In genomic region chr6:27096834-27097511, GRCh38 we compare ENCODE assay signal across 8 cellular contexts.
DNase-seq lines count a peak whose midpoint lies in the region; ATAC-seq and TF ChIP-seq lines count a peak whose summit lies in the region.

No MANE protein-coding gene starts in this region.

- DNase-seq in Ammon's horn (ENCODE audit: low spot score): peak; percentile 23
- DNase-seq in HFF-Myc (ENCODE audit: extremely low read depth, low read depth): peak; percentile 62
- peak; percentile 62 for DNase-seq in activated T-cell treated with anti-CD3 and anti-CD28 coated beads, Interleukin-2, amount 50 U/mL, for 24 hours
- peak; percentile 10 for DNase-seq in germinal center (ENCODE audit: low spot score)
- DNase-seq in psoas muscle: peak; percentile 21 to 51
- no peak for DNase-seq in cerebellar nuclear complex (lab: John Stamatoyannopoulos, UW)

- H3K36me3 ChIP-seq in psoas muscle (ENCODE audit: insufficient read depth in 1 of 2, low read depth in 1 of 2): no peaks in the 10 kb centered on the region

- peak overlapping the region; percentile 82 for H3K4me3 Mint-ChIP-seq in activated T-cell treated with anti-CD3 and anti-CD28 coated beads, Interleukin-2, amount 50 U/mL, for 24 hours

- ATAC-seq in psoas muscle: no peak
- ATAC-seq in HG02970 (IDR thresholded peaks at IDR 0.05; ENCODE audit: low FRiP score, unreplicated experiment): no peak
- ATAC-seq in GM18867 (IDR thresholded peaks at IDR 0.05; ENCODE audit: unreplicated experiment): no peak

- H3K27me3 Mint-ChIP-seq in activated T-cell treated with anti-CD3 and anti-CD28 coated beads, Interleukin-2, amount 50 U/mL, for 24 hours: peaks cover 67% of the 10 kb centered on the region

- no peaks in the 10 kb centered on the region for H3K4me1 ChIP-seq in psoas muscle

- H3K27me3 ChIP-seq in psoas muscle (ENCODE audit: insufficient read depth in 3 of 3, low read length in 2 of 3): peaks cover 1 to 48% (median 11%) of the 10 kb centered on the region in 3 donors

- peak overlapping the region; percentile 67 for H3K4me3 ChIP-seq in HFF-Myc (replicated peaks; ENCODE audit: low read depth, low read length)
- peak overlapping the region; percentile 52 for H3K4me3 ChIP-seq in psoas muscle

- 1 to 2% (median 2%) methylated on average over 45 of the region's 45 CpGs for WGBS in psoas muscle, 3 donors

- no peak overlapping the region for H3K27ac ChIP-seq in psoas muscle

- H3K4me1 Mint-ChIP-seq in activated T-cell treated with anti-CD3 and anti-CD28 coated beads, Interleukin-2, amount 50 U/mL, for 24 hours (ENCODE audit: low read depth): peaks cover 21% of the 10 kb centered on the region

- intact Hi-C loops in psoas muscle (cut with DNase I): no loop called here

- H3K9me3 Mint-ChIP-seq in activated T-cell treated with anti-CD3 and anti-CD28 coated beads, Interleukin-2, amount 50 U/mL, for 24 hours: peaks cover 2% of the 10 kb centered on the region

- H3K36me3 Mint-ChIP-seq in activated T-cell treated with anti-CD3 and anti-CD28 coated beads, Interleukin-2, amount 50 U/mL, for 24 hours (ENCODE audit: low read depth): peaks cover 3% of the 10 kb centered on the region

- H3K9me3 ChIP-seq in psoas muscle: no peaks in the 10 kb centered on the region

- H3K27ac Mint-ChIP-seq in activated T-cell treated with anti-CD3 and anti-CD28 coated beads, Interleukin-2, amount 50 U/mL, for 24 hours: peak overlapping the region; percentile 92

- no peak for TF ChIP-seq CTCF in HFF-Myc (IDR thresholded peaks at IDR 0.05; ENCODE audit: low read depth, low read length, missing control alignments)
- no peak for TF ChIP-seq CTCF in psoas muscle (IDR thresholded peaks at IDR 0.05)

Comparison
In these comparisons a context has a peak if more than half of its experiments do, and no peak if none do; other contexts are left out.
1. DNase-seq: peak in Ammon's horn (single experiment), HFF-Myc (single experiment), activated T-cell treated with anti-CD3 and anti-CD28 coated beads, Interleukin-2, amount 50 U/mL, for 24 hours (single experiment), germinal center (single experiment) and psoas muscle (2 of 2); none in cerebellar nuclear complex (0 of 2).